ENCODE assay signal across 8 cellular contexts in genomic region chr1:94522304-94522703, GRCh38. TPM values are rescaled to one million over a fixed set of nuclear protein-coding genes. Genes with fewer than 3 reads are reported as not detected.
DNase-seq lines count a peak whose midpoint lies in the region; ATAC-seq and TF ChIP-seq lines count a peak whose summit lies in the region.

No MANE protein-coding gene starts in this region.

- ATAC-seq in heart left ventricle: peak in 2 of 4 donors; percentile 55 to 64
- no peak for ATAC-seq in HG02973 (IDR thresholded peaks at IDR 0.05; ENCODE audit: unreplicated experiment)
- ATAC-seq in GM21737 (IDR thresholded peaks at IDR 0.05; ENCODE audit: unreplicated experiment): no peak

- WGBS in heart left ventricle, 4 donors: 15 to 20% (median 18%) methylated on average over 4 of the region's 4 CpGs
- WGBS in transverse colon (ENCODE audit: low coverage in 1 of 2), 2 donors: 0 to 21% methylated on average over 3 to 4 of the region's 4 CpGs

- H3K27me3 ChIP-seq in heart left ventricle (no peaks in the 10 kb centered on the region), transverse colon (no peaks in the 10 kb centered on the region)

- CTCF ChIA-PET in RWPE1 (lab: Yijun Ruan, JAX): interaction anchor here (0.7 to 2.1 kb wide), 4 partner anchors 18 to 294 kb away, joined by 3 to 13 read pairs (median 4); no protein-coding TSS in a partner anchor

- TF ChIP-seq CTCF in heart left ventricle (IDR thresholded peaks at IDR 0.05) (peak in 11 of 12 donors; percentile 21 to 70 (median 54)), RWPE1 (conservative IDR thresholded peaks at IDR 0.05; ENCODE audit: low read depth) (peak; percentile 55), transverse colon (IDR thresholded peaks at IDR 0.05) (peak; percentile 23 to 44 (median 37))

- DNase-seq in heart left ventricle (no peak), cardiac septum (ENCODE audit: low spot score) (no peak), RWPE1 (ENCODE audit: low spot score) (no peak), glomerular visceral epithelial cell (ENCODE audit: extremely low spot score) (peak; percentile 31), transverse colon (no peak), AG08395 (ENCODE audit: low spot score) (no peak)

- H3K27ac ChIP-seq in heart left ventricle (no peak overlapping the region), RWPE1 (no peak overlapping the region), transverse colon (no peak overlapping the region)

- TF ChIP-seq EP300 in transverse colon (IDR thresholded peaks at IDR 0.05; ENCODE audit: low read depth): no peak

- H3K9me3 ChIP-seq in heart left ventricle (no peaks in the 10 kb centered on the region), transverse colon (no peaks in the 10 kb centered on the region)

- POLR2A ChIA-PET in RWPE1 (lab: Yijun Ruan, JAX; ENCODE audit: low non-redundant PET): no interaction called here

- H3K4me1 ChIP-seq in heart left ventricle: peaks cover 0 to 7% (median 0%) of the 10 kb centered on the region in 12 donors
- no peaks in the 10 kb centered on the region for H3K4me1 ChIP-seq in transverse colon

- H3K4me3 ChIP-seq in heart left ventricle (no peak overlapping the region), transverse colon (no peak overlapping the region)

- H3K36me3 ChIP-seq in heart left ventricle: peaks cover 0 to 29% (median 24%) of the 10 kb centered on the region in 9 donors
- H3K36me3 ChIP-seq in transverse colon: peaks cover 0 to 8% (median 3%) of the 10 kb centered on the region in 4 donors

- intact Hi-C loops in heart left ventricle (cut with DNase I): loop anchor here in 9 of 10 donors (2.0 to 10.0 kb wide), 8 partner anchors 72 to 522 kb away; no protein-coding TSS in a partner anchor
- intact Hi-C loops in cardiac septum (cut with DNase I): loop anchor here (2.0 to 5.0 kb wide), 4 partner anchors 40 to 520 kb away; no protein-coding TSS in a partner anchor
- intact Hi-C loops in transverse colon (cut with DNase I; ENCODE audit: low total_unique reads): loop anchor here (5.0 kb wide), 1 partner anchor 285 kb away; no protein-coding TSS in a partner anchor

- TF ChIP-seq POLR2A in heart left ventricle (IDR thresholded peaks at IDR 0.05): no peak
- TF ChIP-seq POLR2A in transverse colon (IDR thresholded peaks at IDR 0.05): no peak

- in situ Hi-C loops in transverse colon (cut with MboI; ENCODE audit: low pct_ligation_motif_present in 1 of 4, low pct_unique_long_range_greater_than_20kb in 1 of 4, low sequenced_read_pairs in 3 of 4): loop anchor here (10.0 to 25.0 kb wide), 2 partner anchors 282 to 515 kb away; no protein-coding TSS in a partner anchor

RNA-seq across cellular contexts. Expression of gene F3, which starts 19.3 kb away (rescaled TPM):
- total RNA-seq in heart left ventricle (10 to 100 TPM; 28.6 to 88.8 (median 50.1) TPM), cardiac septum (29.1 TPM), transverse colon (100 to 1,000 TPM in 1 of 4 donors, 10 to 100 TPM in 3; 35.9 to 105 (median 59.3) TPM)
- 10 to 100 TPM; 25.4 to 36.4 TPM for polyA plus RNA-seq in heart left ventricle
